8 cellular contexts compared by ENCODE assay signal in genomic region chr14:50002926-50003212, GRCh38.
DNase-seq lines count a peak whose midpoint lies in the region; ATAC-seq and TF ChIP-seq lines count a peak whose summit lies in the region.

No MANE protein-coding gene starts in this region.

- H3K14ac ChIP-seq in IMR-90 (replicated peaks; ENCODE audit: low read depth, low read length) = peak overlapping the region; percentile 85

- peak overlapping the region; percentile 97; the same call in 2 of the 3 replicates for H2BK15ac ChIP-seq in IMR-90 (ENCODE audit: low read depth, low read length)

- CTCF ChIA-PET in A673 (lab: Charles Lee) = no interaction called here
- CTCF ChIA-PET in IMR-90 (lab: Yijun Ruan, JAX) = interaction anchor here (1.1 kb wide), 1 partner anchor 49 kb away, joined by 3 read pairs; no protein-coding TSS in a partner anchor

- H3K4me3 Mint-ChIP-seq in central memory CD8-positive, alpha-beta T cell = peak overlapping the region; percentile 80

- H2AFZ ChIP-seq in IMR-90 (replicated peaks; ENCODE audit: low read length, poor library complexity) = peak overlapping the region; percentile 96

- H3K9me1 ChIP-seq in IMR-90 (ENCODE audit: insufficient read depth, low read length) = peaks cover 20% of the 10 kb centered on the region

- H3K9me3 ChIP-seq in A673 (ENCODE audit: low read depth, low read length, poor library complexity, severe bottlenecking) (no peaks in the 10 kb centered on the region), IMR-90 (ENCODE audit: control insufficient read depth, insufficient read depth, low read length) (no peaks in the 10 kb centered on the region), muscle layer of colon (ENCODE audit: low read length) (no peaks in the 10 kb centered on the region)

- peak overlapping the region; percentile 99 for H4K91ac ChIP-seq in IMR-90 (ENCODE audit: insufficient read depth, low read depth, low read length)

- H3K36me3 Mint-ChIP-seq in central memory CD8-positive, alpha-beta T cell (ENCODE audit: insufficient read depth) = peaks cover 25% of the 10 kb centered on the region

- peak overlapping the region; percentile 92 for H3K18ac ChIP-seq in IMR-90 (ENCODE audit: low read depth, low read length)

- H3K4me1 ChIP-seq in A673 (ENCODE audit: insufficient read depth, low read length, poor library complexity, severe bottlenecking) (peaks cover 23% of the 10 kb centered on the region), IMR-90 (ENCODE audit: control insufficient read depth, insufficient read depth, low read length) (peaks cover 39% of the 10 kb centered on the region), muscle layer of colon (ENCODE audit: insufficient read depth, low read length) (peaks cover 36% of the 10 kb centered on the region)

- H2BK120ac ChIP-seq in IMR-90 (ENCODE audit: low read depth, low read length) = peak overlapping the region; percentile 85

- dilution Hi-C loops in IMR-90 (cut with HindIII; ENCODE audit: low sequenced_read_pairs, unreplicated experiment) = no loop called here

- peak overlapping the region; percentile 81 for H2BK5ac ChIP-seq in IMR-90 (ENCODE audit: low read depth, low read length, poor library complexity, severe bottlenecking)

- no TSS peak for BruUV-seq in A673 (replicated peaks; lab: Mats Ljungman, UMichigan)
- no TSS peak for BruUV-seq in IMR-90 (replicated peaks; lab: Mats Ljungman, UMichigan)

- H4K5ac ChIP-seq in IMR-90 (ENCODE audit: low read depth, low read length) = peak overlapping the region; percentile 97

- H3K27ac Mint-ChIP-seq in central memory CD8-positive, alpha-beta T cell (ENCODE audit: low read depth) = peak overlapping the region; percentile 96

- H3K27ac ChIP-seq in A673 (ENCODE audit: low read depth, low read length, poor library complexity, severe bottlenecking) (no peak overlapping the region), IMR-90 (ENCODE audit: insufficient read depth, low read length) (peak overlapping the region; percentile 70), muscle layer of colon (ENCODE audit: low read depth, low read length) (peak overlapping the region; percentile 73)

- TF ChIP-seq RAD21 in IMR-90 (IDR thresholded peaks at IDR 0.05; ENCODE audit: low read length) = no peak

- H3K27me3 ChIP-seq in A673 (replicated peaks; ENCODE audit: insufficient read depth, low read depth, low read length, poor library complexity) (no peaks in the 10 kb centered on the region), IMR-90 (ENCODE audit: control insufficient read depth, insufficient read depth, low read length) (no peaks in the 10 kb centered on the region), muscle layer of colon (ENCODE audit: control insufficient read depth in 1 of 2, insufficient read depth in 2 of 2, low read length in 2 of 2) (no peaks in the 10 kb centered on the region)

- H3K4me3 ChIP-seq in A673 (ENCODE audit: low read depth, low read length, poor library complexity, severe bottlenecking) (peak overlapping the region; percentile 46), IMR-90 (ENCODE audit: insufficient read depth, low read depth, low read length) (peak overlapping the region; percentile 44), muscle layer of colon (ENCODE audit: low read depth in 1 of 2, low read length in 2 of 2) (peak overlapping the region; percentile 72 to 74)

- H3K27me3 Mint-ChIP-seq in central memory CD8-positive, alpha-beta T cell = no peaks in the 10 kb centered on the region

- H3K23ac ChIP-seq in IMR-90 (ENCODE audit: low read depth, low read length) = peak overlapping the region; percentile 77

- no peak for TF ChIP-seq POLR2A in IMR-90 (IDR thresholded peaks at IDR 0.05; ENCODE audit: low read depth, low read length)

- H2AK9ac ChIP-seq in IMR-90 (replicated peaks; ENCODE audit: low read depth, low read length, poor library complexity) = peak overlapping the region; percentile 98

- H4K20me1 ChIP-seq in IMR-90 (ENCODE audit: insufficient read depth, low read length) = no peaks in the 10 kb centered on the region

- peak overlapping the region; percentile 80 to 96 for H4K8ac ChIP-seq in IMR-90 (ENCODE audit: low read depth in 2 of 2, low read length in 2 of 2)

- H3K4me2 ChIP-seq in IMR-90 (ENCODE audit: low read depth, low read length) = peak overlapping the region; percentile 79

- peak overlapping the region; percentile 73 for H2BK20ac ChIP-seq in IMR-90 (ENCODE audit: low read depth, low read length)

- peak overlapping the region; percentile 59 for H3K56ac ChIP-seq in IMR-90 (ENCODE audit: extremely low read depth, insufficient read depth, low read length)

- peak overlapping the region; percentile 97 for H2AK5ac ChIP-seq in IMR-90 (ENCODE audit: low read depth, low read length)

- H3K36me3 ChIP-seq in A673 (ENCODE audit: insufficient read depth, low read length, poor library complexity, severe bottlenecking) = no peaks in the 10 kb centered on the region
- H3K36me3 ChIP-seq in IMR-90 (ENCODE audit: control insufficient read depth, insufficient read depth, low read length) = no peaks in the 10 kb centered on the region
- no peaks in the 10 kb centered on the region for H3K36me3 ChIP-seq in muscle layer of colon (ENCODE audit: insufficient read depth, low read length)

- H3K9ac ChIP-seq in IMR-90 (ENCODE audit: low read depth, low read length) = peak overlapping the region; percentile 74
- peak overlapping the region; percentile 50 for H3K9ac ChIP-seq in muscle layer of colon (ENCODE audit: low read length)

- peak overlapping the region; percentile 93 for H3K4ac ChIP-seq in IMR-90 (ENCODE audit: low read depth, low read length)

- H3K79me1 ChIP-seq in IMR-90 (ENCODE audit: low read depth in 1 of 2, low read length in 2 of 2) = peaks cover 0 to 23% of the 10 kb centered on the region in 2 experiments; a peak in 2 of 4 replicates

- no peak for TF ChIP-seq CTCF in A673 (conservative IDR thresholded peaks at IDR 0.05; ENCODE audit: low read depth, low read length)
- TF ChIP-seq CTCF in IMR-90 (conservative IDR thresholded peaks at IDR 0.05; ENCODE audit: low read depth, low read length) = no peak

- ATAC-seq in IMR-90 (ENCODE audit: low read depth) (no peak), GM18520 (IDR thresholded peaks at IDR 0.05; ENCODE audit: unreplicated experiment) (no peak)
- ATAC-seq in central memory CD8-positive, alpha-beta T cell (replicated peaks; ENCODE audit: extremely low read depth, poor library complexity, severe bottlenecking) = no peak

- intact Hi-C loops in A673 (cut with micrococcal nuclease; ENCODE audit: unreplicated experiment) = no loop called here
- intact Hi-C loops in IMR-90 (cut with micrococcal nuclease) = loop anchor here (5.0 kb wide), 1 partner anchor 99 kb away; no protein-coding TSS in a partner anchor

- no CpG with 5 or more reads among the region's 7 CpGs for WGBS in IMR-90 (ENCODE audit: extremely low coverage in 2 of 2, insufficient read length in 1 of 2), 2 experiments

- POLR2A ChIA-PET in A673 (lab: Charles Lee; ENCODE audit: low non-redundant PET) (no interaction called here), IMR-90 (lab: Charles Lee; ENCODE audit: unreplicated experiment) (interaction anchor here (0.6 to 1.2 kb wide), 2 partner anchors 15 to 105 kb away, joined by 3 to 4 read pairs; no protein-coding TSS in a partner anchor)

- DNase-seq in A673 (ENCODE audit: low spot score) (no peak), IMR-90 (no peak), NCI-H1092 treated with DMSO at 0.1 percent for 48 hours (lab: John Stamatoyannopoulos, UW) (no peak), NCI-H187 (lab: John Stamatoyannopoulos, UW) (no peak), hypothalamus (lab: John Stamatoyannopoulos, UW) (no peak)
- DNase-seq in central memory CD8-positive, alpha-beta T cell (ENCODE audit: low spot score in 2 of 2) = no peak

- in situ Hi-C loops in IMR-90 (cut with MboI; ENCODE audit: low sequenced_read_pairs) = no loop called here

- no peaks in the 10 kb centered on the region for H3K9me3 Mint-ChIP-seq in central memory CD8-positive, alpha-beta T cell

- H3K4me1 Mint-ChIP-seq in central memory CD8-positive, alpha-beta T cell = peaks cover 58% of the 10 kb centered on the region

TF ChIP-seq in IMR-90, 13 proteins besides CTCF, POLR2A, EP300 and RAD21:
- no peak for TF ChIP-seq CEBPB (IDR thresholded peaks at IDR 0.05; ENCODE audit: low read depth, low read length)
- no peak for TF ChIP-seq MAFK (IDR thresholded peaks at IDR 0.05; ENCODE audit: low read depth, low read length)
- no peak for TF ChIP-seq MAZ (IDR thresholded peaks at IDR 0.05; ENCODE audit: borderline replicate concordance, low read depth, low read length)
- no peak for TF ChIP-seq FOS (IDR thresholded peaks at IDR 0.05; ENCODE audit: low read depth, low read length)
- TF ChIP-seq RCOR1 (IDR thresholded peaks at IDR 0.05; ENCODE audit: insufficient replicate concordance, low read length) = no peak
- no peak for TF ChIP-seq RFX5 (IDR thresholded peaks at IDR 0.05; ENCODE audit: low read depth, low read length)
- no peak for TF ChIP-seq CHD1 (IDR thresholded peaks at IDR 0.05; ENCODE audit: low read depth, low read length)
- TF ChIP-seq SMC3 (IDR thresholded peaks at IDR 0.05; ENCODE audit: low read depth, low read length) = no peak
- no peak for TF ChIP-seq NFE2L2 (IDR thresholded peaks at IDR 0.05; ENCODE audit: low read depth, low read length)
- no peak for TF ChIP-seq BHLHE40 (IDR thresholded peaks at IDR 0.05; ENCODE audit: low read depth, low read length)
- TF ChIP-seq ELK1 (IDR thresholded peaks at IDR 0.05; ENCODE audit: borderline replicate concordance, low read depth, low read length) = no peak
- no peak for TF ChIP-seq USF2 (IDR thresholded peaks at IDR 0.05; ENCODE audit: low read depth, low read length)
- TF ChIP-seq MXI1 (IDR thresholded peaks at IDR 0.05; ENCODE audit: borderline replicate concordance, low read depth, low read length) = no peak
TF ChIP-seq in IMR-90: peak in this region for 0.
